Comparison of ENCODE assay signal across 18 cellular contexts in the genomic region with DNA sequence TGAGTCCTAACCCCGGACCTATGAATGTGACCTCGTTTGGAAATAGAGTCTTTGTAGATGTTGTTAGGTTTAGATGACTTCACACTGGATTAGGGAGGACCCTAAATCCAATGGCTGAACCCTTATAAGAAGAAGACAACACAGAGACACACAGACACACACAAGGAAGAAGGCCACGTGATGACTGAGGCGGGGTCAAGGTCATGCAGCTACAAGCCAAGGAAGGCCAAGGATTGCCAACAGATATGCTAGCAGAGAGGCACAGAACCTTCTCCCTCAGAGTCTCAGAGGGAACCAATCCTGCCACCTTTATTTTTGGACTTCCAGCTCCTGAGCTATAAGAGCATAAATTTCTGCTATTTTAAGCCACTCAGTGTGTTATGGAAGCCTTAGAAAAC. TPM values are rescaled to one million over a fixed set of nuclear protein-coding genes. Genes with fewer than 3 reads are reported as not detected.
DNase-seq lines count a peak whose midpoint lies in the region; ATAC-seq, FAIRE-seq and TF ChIP-seq lines count a peak whose summit lies in the region.
"Had no signal": no experiment of that assay in that cellular context is flagged by ENCODE, and none has a peak within 500 bp of the region (broad histone marks: within the 10 kb centered on the region; RNA-seq: fewer than 3 reads in every experiment).

No MANE protein-coding gene starts in this region.

- FAIRE-seq in keratinocyte (lab: Jason Lieb, UNC) = no peak
- FAIRE-seq: GM12892 had no signal

- dilution Hi-C loops in keratinocyte (cut with MboI; ENCODE audit: extremely low pct_ligation_motif_present, low sequenced_read_pairs) = no loop called here

- H3K4me1 ChIP-seq in keratinocyte (ENCODE audit: control insufficient read depth, extremely low read depth, insufficient read depth, low read length) (peaks cover 71% of the 10 kb centered on the region), aorta (ENCODE audit: control insufficient read depth in 1 of 2, insufficient read depth in 2 of 2, low read length in 2 of 2) (peaks cover 0 to 4% of the 10 kb centered on the region in 2 donors), HAP-1 (no peaks in the 10 kb centered on the region)

- no peaks in the 10 kb centered on the region for H3K9me1 ChIP-seq in keratinocyte (ENCODE audit: control insufficient read depth, extremely low read depth, insufficient read depth, low read length)

- no peaks in the 10 kb centered on the region for H3K36me3 Mint-ChIP-seq in stimulated activated naive CD8-positive, alpha-beta T cell treated with anti-CD3 and anti-CD28 coated beads, Interleukin-15, Interleukin-2, amounts not matched to agents 100 ng/mL and 50 ng/mL, for 24 hours (ENCODE audit: low read depth)
- no peaks in the 10 kb centered on the region for H3K36me3 Mint-ChIP-seq in activated naive CD8-positive, alpha-beta T cell treated with anti-CD3 and anti-CD28 coated beads for 36 hours
- H3K36me3 Mint-ChIP-seq: memory B cell had no signal

- H4K20me1 ChIP-seq in keratinocyte (ENCODE audit: control insufficient read depth, extremely low read depth, insufficient read depth, low read length) = no peaks in the 10 kb centered on the region

- H3K27me3 ChIP-seq in keratinocyte (ENCODE audit: control insufficient read depth, extremely low read depth, insufficient read depth, low read length) (no peaks in the 10 kb centered on the region), aorta (ENCODE audit: control insufficient read depth in 1 of 2, insufficient read depth in 2 of 2, low read length in 1 of 2) (no peaks in the 10 kb centered on the region), HAP-1 (ENCODE audit: low read depth) (no peaks in the 10 kb centered on the region)
- H3K27me3 ChIP-seq: esophagus muscularis mucosa had no signal

- TF ChIP-seq CTCF in keratinocyte (optimal IDR thresholded peaks at IDR 0.05 in 1 of 3, IDR thresholded peaks at IDR 0.05 in 1 of 3, conservative IDR thresholded peaks at IDR 0.05 in 1 of 3; ENCODE audit: extremely low read depth in 1 of 3, insufficient read depth in 2 of 3, low read length in 3 of 3) = no peak

- DNase-seq in stimulated activated naive CD8-positive, alpha-beta T cell treated with anti-CD3 and anti-CD28 coated beads, Interleukin-15, Interleukin-2, amounts not matched to agents 100 U/mL and 50 U/mL, for 24 hours = no peak
- no peak for DNase-seq in activated naive CD8-positive, alpha-beta T cell treated with anti-CD3 and anti-CD28 coated beads for 36 hours
- DNase-seq in keratinocyte (ENCODE audit: low read depth, low spot score) (no peak), aorta (peak; percentile 17 to 19), HAP-1 (ENCODE audit: low spot score in 2 of 2) (no peak)
- no peak for DNase-seq in effector CD8-positive, alpha-beta T cell (lab: John Stamatoyannopoulos, UW)
- DNase-seq: activated T-cell treated with anti-CD3 and anti-CD28 coated beads, Interleukin-2, amount 50 U/mL, for 1 hour; GDM1; GOT3; NCI-H1436; NCI-H2227 treated with DMSO at 0.1 percent for 48 hours; T-helper 2 cell had no signal

- H3K9ac ChIP-seq in keratinocyte (ENCODE audit: control insufficient read depth, extremely low read depth, insufficient read depth, low read length) = peak overlapping the region; percentile 72

- peak overlapping the region; percentile 66 for H3K27ac Mint-ChIP-seq in stimulated activated naive CD8-positive, alpha-beta T cell treated with anti-CD3 and anti-CD28 coated beads, Interleukin-15, Interleukin-2, amounts not matched to agents 100 ng/mL and 50 ng/mL, for 24 hours
- H3K27ac Mint-ChIP-seq in activated naive CD8-positive, alpha-beta T cell treated with anti-CD3 and anti-CD28 coated beads for 36 hours = peak overlapping the region; percentile 80
- H3K27ac Mint-ChIP-seq: memory B cell had no signal

- H3K4me3 ChIP-seq in keratinocyte (ENCODE audit: control insufficient read depth in 2 of 3, extremely low read depth in 1 of 3, insufficient read depth in 2 of 3, low read depth in 1 of 3, low read length in 3 of 3) (no peak overlapping the region), aorta (ENCODE audit: low read length in 2 of 2) (no peak overlapping the region), HAP-1 (no peak overlapping the region)
- H3K4me3 ChIP-seq: esophagus muscularis mucosa had no signal

- in situ Hi-C loops in HAP-1 (cut with MboI; ENCODE audit: low sequenced_read_pairs) = no loop called here

- H3K36me3 ChIP-seq in keratinocyte (ENCODE audit: control insufficient read depth in 2 of 2, extremely low read depth in 1 of 2, insufficient read depth in 2 of 2, low read length in 2 of 2) (peaks cover 0 to 16% of the 10 kb centered on the region in 2 experiments), aorta (ENCODE audit: control insufficient read depth in 1 of 2, insufficient read depth in 2 of 2, low read length in 1 of 2) (no peaks in the 10 kb centered on the region), HAP-1 (replicated peaks) (no peaks in the 10 kb centered on the region)
- H3K36me3 ChIP-seq: esophagus muscularis mucosa had no signal

- ATAC-seq in stimulated activated naive CD8-positive, alpha-beta T cell treated with anti-CD3 and anti-CD28 coated beads, Interleukin-15, Interleukin-2, amounts not matched to agents 100 U/mL and 50 U/mL, for 24 hours = no peak
- ATAC-seq in aorta (ENCODE audit: low FRiP score) (no peak), GM21360 (IDR thresholded peaks at IDR 0.05; ENCODE audit: unreplicated experiment) (no peak)
- ATAC-seq: Right ventricle myocardium inferior had no signal

- H3K9me3 Mint-ChIP-seq in stimulated activated naive CD8-positive, alpha-beta T cell treated with anti-CD3 and anti-CD28 coated beads, Interleukin-15, Interleukin-2, amounts not matched to agents 100 ng/mL and 50 ng/mL, for 24 hours = no peaks in the 10 kb centered on the region
- no peaks in the 10 kb centered on the region for H3K9me3 Mint-ChIP-seq in activated naive CD8-positive, alpha-beta T cell treated with anti-CD3 and anti-CD28 coated beads for 36 hours
- H3K9me3 Mint-ChIP-seq: memory B cell had no signal

- peaks cover 35% of the 10 kb centered on the region for H3K27me3 Mint-ChIP-seq in stimulated activated naive CD8-positive, alpha-beta T cell treated with anti-CD3 and anti-CD28 coated beads, Interleukin-15, Interleukin-2, amounts not matched to agents 100 ng/mL and 50 ng/mL, for 24 hours
- peaks cover 10% of the 10 kb centered on the region for H3K27me3 Mint-ChIP-seq in activated naive CD8-positive, alpha-beta T cell treated with anti-CD3 and anti-CD28 coated beads for 36 hours

- H3K4me2 ChIP-seq in keratinocyte (ENCODE audit: control insufficient read depth, extremely low read depth, insufficient read depth, low read depth, low read length) = peak overlapping the region; percentile 66

- H3K4me3 Mint-ChIP-seq in stimulated activated naive CD8-positive, alpha-beta T cell treated with anti-CD3 and anti-CD28 coated beads, Interleukin-15, Interleukin-2, amounts not matched to agents 100 ng/mL and 50 ng/mL, for 24 hours = no peak overlapping the region
- H3K4me3 Mint-ChIP-seq in activated naive CD8-positive, alpha-beta T cell treated with anti-CD3 and anti-CD28 coated beads for 36 hours = no peak overlapping the region
- H3K4me3 Mint-ChIP-seq: memory B cell had no signal

- no peaks in the 10 kb centered on the region for H3K9me3 ChIP-seq in keratinocyte (ENCODE audit: control insufficient read depth, low read depth, low read length)
- no peaks in the 10 kb centered on the region for H3K9me3 ChIP-seq in aorta (ENCODE audit: control insufficient read depth, low read length)
- H3K9me3 ChIP-seq in HAP-1 = no peaks in the 10 kb centered on the region
- H3K9me3 ChIP-seq: esophagus muscularis mucosa had no signal

- intact Hi-C loops in aorta (cut with DNase I) = no loop called here

- WGBS in aorta, 2 donors = 63 to 65% methylated on average over 4 of the region's 4 CpGs

- peak overlapping the region; percentile 27 for H2AFZ ChIP-seq in keratinocyte (ENCODE audit: control insufficient read depth, low read length)

- H3K27ac ChIP-seq in keratinocyte (ENCODE audit: control insufficient read depth, insufficient read depth, low read length) (peak overlapping the region; percentile 97), aorta (ENCODE audit: low read depth in 1 of 2, low read length in 2 of 2) (peak overlapping the region in 1 of 2 donors; percentile 12)
- H3K27ac ChIP-seq: esophagus muscularis mucosa had no signal

- H3K4me1 Mint-ChIP-seq in stimulated activated naive CD8-positive, alpha-beta T cell treated with anti-CD3 and anti-CD28 coated beads, Interleukin-15, Interleukin-2, amounts not matched to agents 100 ng/mL and 50 ng/mL, for 24 hours (ENCODE audit: low read depth) = peaks cover 24% of the 10 kb centered on the region
- peaks cover 27% of the 10 kb centered on the region for H3K4me1 Mint-ChIP-seq in activated naive CD8-positive, alpha-beta T cell treated with anti-CD3 and anti-CD28 coated beads for 36 hours
- H3K4me1 Mint-ChIP-seq: memory B cell had no signal

- H3K79me2 ChIP-seq in keratinocyte (ENCODE audit: control insufficient read depth, insufficient read depth, low read length) = peaks cover 27% of the 10 kb centered on the region

RNA-seq across cellular contexts. Expression of gene LTBP2, which starts 31.8 kb away (rescaled TPM):
- under 1 TPM; 0.06 to 0.10 TPM for total RNA-seq in activated naive CD8-positive, alpha-beta T cell treated with anti-CD3 and anti-CD28 coated beads for 36 hours
- 23.9 to 40.7 TPM (median 26.6 TPM) in 3 replicates for polyA plus RNA-seq in keratinocyte
- 12.1 TPM for polyA plus RNA-seq in keratinocyte (2011; ENCODE audit: low read depth)
- 19.5 and 28.2 TPM in 2 replicates for polyA plus RNA-seq in keratinocyte (2011; cell fraction: cytosol; rRNA removed)
- 118 and 155 TPM in 2 replicates for polyA plus RNA-seq in keratinocyte (2011; cell fraction: nucleus; rRNA removed)
- 11.7 and 64.1 TPM in 2 replicates for polyA plus RNA-seq in keratinocyte (2012; ENCODE audit: low replicate concordance)
- 66.1 to 143 TPM (median 68.5 TPM) in 3 replicates for polyA minus RNA-seq in keratinocyte
- 89.6 TPM for polyA minus RNA-seq in keratinocyte (2011; cell fraction: cytosol; rRNA and poly(A)+ RNA removed)
- polyA minus RNA-seq in keratinocyte (2011; cell fraction: nucleus; rRNA and poly(A)+ RNA removed) = 195 and 210 TPM in 2 replicates
- 100 to 1,000 TPM; 209 to 363 TPM for total RNA-seq in aorta
- 100 to 1,000 TPM in 1 of 2 donors, 10 to 100 TPM in 1; 40.4 to 247 TPM for polyA plus RNA-seq in aorta

Comparison
In these comparisons a context has a peak if more than half of its experiments do, and no peak if none do; other contexts are left out.
1. DNase-seq: peak in aorta (2 of 2); none in stimulated activated naive CD8-positive, alpha-beta T cell treated with anti-CD3 and anti-CD28 coated beads, Interleukin-15, Interleukin-2, amounts not matched to agents 100 U/mL and 50 U/mL, for 24 hours (single experiment), activated naive CD8-positive, alpha-beta T cell treated with anti-CD3 and anti-CD28 coated beads for 36 hours (single experiment), keratinocyte (single experiment), effector CD8-positive, alpha-beta T cell (single experiment) and HAP-1 (0 of 2).
2. RNA of gene LTBP2, which starts 31.8 kb away (total RNA-seq): 209 to 363 TPM in aorta; 0.06 to 0.10 TPM in activated naive CD8-positive, alpha-beta T cell treated with anti-CD3 and anti-CD28 coated beads for 36 hours; every median in the first group is over 100 times any median in the second.